ENCODE assay signal across 1 cellular context in genomic region chr21:35023396-35024070, GRCh38.
TF ChIP-seq lines count a peak whose summit lies in the region.

No MANE protein-coding gene starts in this region.

TF ChIP-seq in GM12878, 131 proteins besides CTCF, POLR2A, EP300 and RAD21:
- TF ChIP-seq ZSCAN29 (IDR thresholded peaks at IDR 0.05) = no peak
- peak; percentile 45; the same call in 1 of the 2 replicates for TF ChIP-seq EED (IDR thresholded peaks at IDR 0.05; ENCODE audit: low read depth)
- no peak for TF ChIP-seq IRF4 (IDR thresholded peaks at IDR 0.05; ENCODE audit: low read depth, low read length)
